In the genomic region with DNA sequence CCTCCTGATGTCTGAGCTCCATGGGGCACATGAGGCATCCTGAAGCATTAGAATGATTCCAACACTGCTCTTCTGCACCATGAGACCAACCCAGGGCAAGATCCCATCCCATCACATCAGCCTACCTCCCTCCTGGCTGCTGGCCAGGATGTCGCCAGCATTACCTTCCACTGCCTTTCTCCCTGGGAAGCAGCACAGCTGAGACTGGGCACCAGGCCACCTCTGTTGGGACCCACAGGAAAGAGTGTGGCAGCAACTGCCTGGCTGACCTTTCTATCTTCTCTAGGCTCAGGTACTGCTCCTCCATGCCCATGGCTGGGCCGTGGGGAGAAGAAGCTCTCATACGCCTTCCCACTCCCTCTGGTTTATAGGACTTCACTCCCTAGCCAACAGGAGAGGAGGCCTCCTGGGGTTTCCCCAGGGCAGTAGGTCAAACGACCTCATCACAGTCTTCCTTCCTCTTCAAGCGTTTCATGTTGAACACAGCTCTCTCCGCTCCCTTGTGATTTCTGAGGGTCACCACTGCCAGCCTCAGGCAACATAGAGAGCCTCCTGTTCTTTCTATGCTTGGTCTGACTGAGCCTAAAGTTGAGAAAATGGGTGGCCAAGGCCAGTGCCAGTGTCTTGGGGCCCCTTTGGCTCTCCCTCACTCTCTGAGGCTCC, we compare ENCODE assay signal across 10 cellular contexts. TPM values are rescaled to one million over a fixed set of nuclear protein-coding genes. Genes with fewer than 3 reads are reported as not detected.
DNase-seq lines count a peak whose midpoint lies in the region; ATAC-seq and TF ChIP-seq lines count a peak whose summit lies in the region.
"Had no signal": no experiment of that assay in that cellular context is flagged by ENCODE, and none has a peak within 500 bp of the region (broad histone marks: within the 10 kb centered on the region; RNA-seq: fewer than 3 reads in every experiment).

No MANE protein-coding gene starts in this region.

- no peak overlapping the region for H3K4me3 ChIP-seq in SK-N-SH (ENCODE audit: low read depth in 2 of 2, low read length in 1 of 2)

- H3K27me3 ChIP-seq in SK-N-SH (ENCODE audit: insufficient read depth): no peaks in the 10 kb centered on the region

- 59% methylated on average over 5 of the region's 6 CpGs for WGBS in SK-N-SH (ENCODE audit: low lambda C conversion rate)

- H3K36me3 ChIP-seq in SK-N-SH (replicated peaks in 1 of 2; ENCODE audit: control insufficient read depth in 1 of 2, insufficient read depth in 2 of 2, low read length in 1 of 2): peaks cover 0 to 12% of the 10 kb centered on the region in 2 experiments

- H3K27me3 Mint-ChIP-seq in activated CD4-positive, alpha-beta T cell treated with anti-CD3 and anti-CD28 coated beads for 36 hours: no peaks in the 10 kb centered on the region

- no peak overlapping the region; a peak in 1 of 4 replicates for H3K27ac ChIP-seq in SK-N-SH (ENCODE audit: low read depth in 2 of 2, low read length in 1 of 2)
- no peak overlapping the region for H3K27ac ChIP-seq in RWPE1

- peak overlapping the region; percentile 49 for H3K27ac Mint-ChIP-seq in activated CD4-positive, alpha-beta T cell treated with anti-CD3 and anti-CD28 coated beads for 36 hours
- peak overlapping the region; percentile 97 for H3K27ac Mint-ChIP-seq in stimulated activated effector memory CD8-positive, alpha-beta T cell treated with anti-CD3 and anti-CD28 coated beads, Interleukin-12 subunit alpha, Interleukin-12 subunit beta, amount 100 ng/mL, for 72 hours
- H3K27ac Mint-ChIP-seq: brain had no signal

- H3K36me3 Mint-ChIP-seq in activated CD4-positive, alpha-beta T cell treated with anti-CD3 and anti-CD28 coated beads for 36 hours (ENCODE audit: low read depth): peaks cover 16% of the 10 kb centered on the region
- peaks cover 70% of the 10 kb centered on the region for H3K36me3 Mint-ChIP-seq in stimulated activated effector memory CD8-positive, alpha-beta T cell treated with anti-CD3 and anti-CD28 coated beads, Interleukin-12 subunit alpha, Interleukin-12 subunit beta, amount 100 ng/mL, for 72 hours
- H3K36me3 Mint-ChIP-seq: brain had no signal

- DNase-seq in activated CD4-positive, alpha-beta T cell treated with anti-CD3 and anti-CD28 coated beads for 36 hours: no peak
- no peak for DNase-seq in activated CD4-positive, alpha-beta T cell treated with anti-CD3 and anti-CD28 coated beads, Interleukin-2, amount 50 U/mL, for 1 hour
- DNase-seq in SK-N-SH (no peak), RWPE1 (ENCODE audit: low spot score) (no peak), AG20443 (ENCODE audit: low spot score) (no peak), erythroblast (lab: John Stamatoyannopoulos, UW) (no peak)
- no peak for DNase-seq in stimulated activated effector memory CD8-positive, alpha-beta T cell treated with anti-CD3 and anti-CD28 coated beads, Interleukin-12 subunit alpha, Interleukin-12 subunit beta, amount 100 ng/mL, for 72 hours (ENCODE audit: low spot score in 2 of 2)
- DNase-seq: DND-41 had no signal

- no peak for TF ChIP-seq RAD21 in SK-N-SH (IDR thresholded peaks at IDR 0.05; ENCODE audit: low read length)

- no peak for ATAC-seq in activated CD4-positive, alpha-beta T cell treated with anti-CD3 and anti-CD28 coated beads for 36 hours
- ATAC-seq in HG02588 (IDR thresholded peaks at IDR 0.05; ENCODE audit: unreplicated experiment): peak; percentile 57
- ATAC-seq in stimulated activated effector memory CD8-positive, alpha-beta T cell treated with anti-CD3 and anti-CD28 coated beads, Interleukin-12 subunit alpha, Interleukin-12 subunit beta, amount 100 ng/mL, for 72 hours: peak; percentile 49

- no peaks in the 10 kb centered on the region for H3K9me2 ChIP-seq in SK-N-SH

- H3K4me1 ChIP-seq in SK-N-SH (ENCODE audit: control insufficient read depth in 1 of 2, insufficient read depth in 2 of 2, low read depth in 1 of 2, low read length in 1 of 2): peaks cover 16 to 19% of the 10 kb centered on the region in 2 experiments; a peak in 2 of 4 replicates

- peak overlapping the region; percentile 35; the same call in 1 of the 2 replicates for H3K4me2 ChIP-seq in SK-N-SH

- no peak overlapping the region for H3K4me3 Mint-ChIP-seq in activated CD4-positive, alpha-beta T cell treated with anti-CD3 and anti-CD28 coated beads for 36 hours
- H3K4me3 Mint-ChIP-seq in stimulated activated effector memory CD8-positive, alpha-beta T cell treated with anti-CD3 and anti-CD28 coated beads, Interleukin-12 subunit alpha, Interleukin-12 subunit beta, amount 100 ng/mL, for 72 hours: no peak overlapping the region
- H3K4me3 Mint-ChIP-seq: brain had no signal

- H3F3A ChIP-seq in SK-N-SH (replicated peaks; ENCODE audit: insufficient read depth): peaks cover 5% of the 10 kb centered on the region

- H2AFZ ChIP-seq in SK-N-SH (ENCODE audit: low read depth): no peak overlapping the region

- H4K20me1 ChIP-seq in SK-N-SH (ENCODE audit: insufficient read depth): no peaks in the 10 kb centered on the region

- CTCF ChIA-PET in activated CD4-positive, alpha-beta T cell treated with anti-CD3 and anti-CD28 coated beads for 36 hours (lab: Charles Lee): interaction anchor here (0.6 to 2.4 kb wide), 10 partner anchors 10 to 365 kb away, joined by 3 to 11 read pairs (median 5); partner anchors contain the start of gene IKBKE
- CTCF ChIA-PET in SK-N-SH (lab: Yijun Ruan, JAX) (interaction anchor here (1.4 to 4.2 kb wide), 6 partner anchors 10 to 168 kb away, joined by 3 to 20 read pairs (median 12); no protein-coding TSS in a partner anchor), RWPE1 (lab: Yijun Ruan, JAX) (interaction anchor here (0.7 to 2.6 kb wide), 6 partner anchors 15 to 150 kb away, joined by 3 to 8 read pairs (median 4); partner anchors contain the start of gene EIF2D)

- TF ChIP-seq EP300 in SK-N-SH (IDR thresholded peaks at IDR 0.05; ENCODE audit: borderline replicate concordance in 1 of 2, low read depth in 1 of 2, low read length in 1 of 2): no peak

- H3K9me3 ChIP-seq in SK-N-SH: no peaks in the 10 kb centered on the region

- H3K79me2 ChIP-seq in SK-N-SH (ENCODE audit: insufficient read depth): no peaks in the 10 kb centered on the region

- POLR2A ChIA-PET in activated CD4-positive, alpha-beta T cell treated with anti-CD3 and anti-CD28 coated beads for 36 hours (lab: Charles Lee): interaction anchor here (1.0 to 1.1 kb wide), 2 partner anchors 26 to 91 kb away, joined by 3 to 4 read pairs; partner anchors contain the start of gene IKBKE
- POLR2A ChIA-PET in SK-N-SH (lab: Yijun Ruan, JAX): no interaction called here
- POLR2A ChIA-PET in RWPE1 (lab: Yijun Ruan, JAX; ENCODE audit: low non-redundant PET): interaction anchor here (0.9 kb wide), 1 partner anchor 11 kb away, joined by 6 read pairs; the partner anchor contains the start of gene RASSF5

- H3K4me1 Mint-ChIP-seq in activated CD4-positive, alpha-beta T cell treated with anti-CD3 and anti-CD28 coated beads for 36 hours: peaks cover 5% of the 10 kb centered on the region
- H3K4me1 Mint-ChIP-seq in stimulated activated effector memory CD8-positive, alpha-beta T cell treated with anti-CD3 and anti-CD28 coated beads, Interleukin-12 subunit alpha, Interleukin-12 subunit beta, amount 100 ng/mL, for 72 hours: peaks cover 17% of the 10 kb centered on the region

- intact Hi-C loops in activated CD4-positive, alpha-beta T cell treated with anti-CD3 and anti-CD28 coated beads for 36 hours (cut with DNase I, micrococcal nuclease): no loop called here

- TF ChIP-seq CTCF in SK-N-SH (IDR thresholded peaks at IDR 0.05) (no peak), RWPE1 (conservative IDR thresholded peaks at IDR 0.05; ENCODE audit: low read depth) (no peak)

- H3K9ac ChIP-seq in SK-N-SH: no peak overlapping the region

- no peak for TF ChIP-seq POLR2A in erythroblast (IDR thresholded peaks at IDR 0.05; ENCODE audit: low read length)

- no peaks in the 10 kb centered on the region for H3K9me3 Mint-ChIP-seq in activated CD4-positive, alpha-beta T cell treated with anti-CD3 and anti-CD28 coated beads for 36 hours (ENCODE audit: low read depth)
- H3K9me3 Mint-ChIP-seq in stimulated activated effector memory CD8-positive, alpha-beta T cell treated with anti-CD3 and anti-CD28 coated beads, Interleukin-12 subunit alpha, Interleukin-12 subunit beta, amount 100 ng/mL, for 72 hours: no peaks in the 10 kb centered on the region
- H3K9me3 Mint-ChIP-seq: brain had no signal

TF ChIP-seq in SK-N-SH, 30 proteins besides CTCF, POLR2A, EP300 and RAD21 (continues in another document):
- TF ChIP-seq, protein P1, sequence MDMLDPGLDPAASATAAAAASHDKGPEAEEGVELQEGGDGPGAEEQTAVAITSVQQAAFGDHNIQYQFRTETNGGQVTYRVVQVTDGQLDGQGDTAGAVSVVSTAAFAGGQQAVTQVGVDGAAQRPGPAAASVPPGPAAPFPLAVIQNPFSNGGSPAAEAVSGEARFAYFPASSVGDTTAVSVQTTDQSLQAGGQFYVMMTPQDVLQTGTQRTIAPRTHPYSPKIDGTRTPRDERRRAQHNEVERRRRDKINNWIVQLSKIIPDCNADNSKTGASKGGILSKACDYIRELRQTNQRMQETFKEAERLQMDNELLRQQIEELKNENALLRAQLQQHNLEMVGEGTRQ (IDR thresholded peaks at IDR 0.05; ENCODE audit: borderline replicate concordance, low read depth, low read length): no peak
- no peak for TF ChIP-seq EZH2phosphoT487 (IDR thresholded peaks at IDR 0.05; ENCODE audit: borderline replicate concordance, low read depth)
- no peak for TF ChIP-seq RCOR1 (IDR thresholded peaks at IDR 0.05; ENCODE audit: low read length)

RNA-seq across cellular contexts. Expression of gene RASSF5, which starts 11.1 kb away (rescaled TPM):
- total RNA-seq in activated CD4-positive, alpha-beta T cell treated with anti-CD3 and anti-CD28 coated beads for 36 hours: 100 to 1,000 TPM; 223 to 239 TPM
- 1.7 and 2.2 TPM in 2 replicates for polyA plus RNA-seq in SK-N-SH (2012; rRNA removed)
- polyA plus RNA-seq in SK-N-SH (2012; cell fraction: cytosol; rRNA removed): 1.6 and 1.8 TPM in 2 replicates
- 4.4 and 5.0 TPM in 2 replicates for polyA plus RNA-seq in SK-N-SH (2012; cell fraction: nucleus; rRNA removed)

RNA-seq across cellular contexts. Expression of gene IKBKE, which starts 26.0 kb away (rescaled TPM):
- 10 to 100 TPM; 15.3 to 17.2 TPM for total RNA-seq in activated CD4-positive, alpha-beta T cell treated with anti-CD3 and anti-CD28 coated beads for 36 hours
- 14.2 and 14.5 TPM in 2 replicates for polyA plus RNA-seq in SK-N-SH (2012; rRNA removed)
- polyA plus RNA-seq in SK-N-SH (2012; cell fraction: cytosol; rRNA removed): 6.8 and 10.4 TPM in 2 replicates
- polyA plus RNA-seq in SK-N-SH (2012; cell fraction: nucleus; rRNA removed): 20.5 and 32.0 TPM in 2 replicates
